In genomic region chr3:115658032-115658336, GRCh38 we compare ENCODE assay signal across 8 cellular contexts. TPM values are rescaled to one million over a fixed set of nuclear protein-coding genes. Genes with fewer than 3 reads are reported as not detected.
DNase-seq lines count a peak whose midpoint lies in the region; ATAC-seq and TF ChIP-seq lines count a peak whose summit lies in the region.

No MANE protein-coding gene starts in this region.

- H3K4me1 ChIP-seq in CD4-positive, CD25-positive, alpha-beta regulatory T cell (ENCODE audit: control insufficient read depth, insufficient read depth, low read length, poor library complexity, severe bottlenecking): peaks cover 20% of the 10 kb centered on the region
- peaks cover 6% of the 10 kb centered on the region for H3K4me1 ChIP-seq in effector memory CD4-positive, alpha-beta T cell (ENCODE audit: control insufficient read depth, insufficient read depth, low read length, poor library complexity, severe bottlenecking)

- H3K27me3 ChIP-seq in CD4-positive, CD25-positive, alpha-beta regulatory T cell (ENCODE audit: control insufficient read depth, insufficient read depth, low read length): no peaks in the 10 kb centered on the region
- no peaks in the 10 kb centered on the region for H3K27me3 ChIP-seq in MG63
- H3K27me3 ChIP-seq in effector memory CD4-positive, alpha-beta T cell (replicated peaks; ENCODE audit: control insufficient read depth, insufficient read depth, low read length, poor library complexity, severe bottlenecking): no peaks in the 10 kb centered on the region

- H3K4me3 Mint-ChIP-seq in CD4-positive, CD25-positive, alpha-beta regulatory T cell: peak overlapping the region; percentile 71 to 97 (median 91)
- peak overlapping the region; percentile 87 for H3K4me3 Mint-ChIP-seq in neural crest cell

- ATAC-seq in CD4-positive, CD25-positive, alpha-beta regulatory T cell (ENCODE audit: low read depth in 2 of 2): no peak

- H3K36me3 Mint-ChIP-seq in CD4-positive, CD25-positive, alpha-beta regulatory T cell: no peaks in the 10 kb centered on the region
- no peaks in the 10 kb centered on the region for H3K36me3 Mint-ChIP-seq in neural crest cell (ENCODE audit: low read depth)

- H3K36me3 ChIP-seq in CD4-positive, CD25-positive, alpha-beta regulatory T cell (ENCODE audit: control insufficient read depth, insufficient read depth, low read length): no peaks in the 10 kb centered on the region
- no peaks in the 10 kb centered on the region for H3K36me3 ChIP-seq in MG63
- H3K36me3 ChIP-seq in effector memory CD4-positive, alpha-beta T cell (ENCODE audit: control insufficient read depth, insufficient read depth, low read length): no peaks in the 10 kb centered on the region

- H3K9me3 ChIP-seq in CD4-positive, CD25-positive, alpha-beta regulatory T cell (ENCODE audit: control insufficient read depth in 2 of 2, low read length in 2 of 2): no peaks in the 10 kb centered on the region
- H3K9me3 ChIP-seq in MG63: no peaks in the 10 kb centered on the region
- H3K9me3 ChIP-seq in effector memory CD4-positive, alpha-beta T cell (ENCODE audit: control insufficient read depth, low read length): no peaks in the 10 kb centered on the region

- peaks cover 6 to 26% (median 13%) of the 10 kb centered on the region in 4 donors for H3K4me1 Mint-ChIP-seq in CD4-positive, CD25-positive, alpha-beta regulatory T cell
- H3K4me1 Mint-ChIP-seq in neural crest cell: peaks cover 80% of the 10 kb centered on the region

- H3K9me3 Mint-ChIP-seq in CD4-positive, CD25-positive, alpha-beta regulatory T cell: no peaks in the 10 kb centered on the region
- H3K9me3 Mint-ChIP-seq in neural crest cell: no peaks in the 10 kb centered on the region

- peak overlapping the region; percentile 96 to 100 (median 97) for H3K27ac Mint-ChIP-seq in CD4-positive, CD25-positive, alpha-beta regulatory T cell
- peak overlapping the region; percentile 100 for H3K27ac Mint-ChIP-seq in neural crest cell (ENCODE audit: unreplicated experiment)

- peaks cover 24% of the 10 kb centered on the region for H3K27me3 Mint-ChIP-seq in CD4-positive, CD25-positive, alpha-beta regulatory T cell
- no peaks in the 10 kb centered on the region for H3K27me3 Mint-ChIP-seq in neural crest cell (ENCODE audit: low read depth)

- peak overlapping the region; percentile 82 for H3K4me3 ChIP-seq in CD4-positive, CD25-positive, alpha-beta regulatory T cell (ENCODE audit: low read depth, low read length)
- H3K4me3 ChIP-seq in MG63: peak overlapping the region; percentile 62
- peak overlapping the region; percentile 78 for H3K4me3 ChIP-seq in effector memory CD4-positive, alpha-beta T cell (ENCODE audit: insufficient read depth, low read depth, low read length, poor library complexity, severe bottlenecking)

- H3K27ac ChIP-seq in CD4-positive, CD25-positive, alpha-beta regulatory T cell (ENCODE audit: insufficient read depth, low read length, poor library complexity, severe bottlenecking): peak overlapping the region; percentile 70
- peak overlapping the region; percentile 71 for H3K27ac ChIP-seq in effector memory CD4-positive, alpha-beta T cell (ENCODE audit: insufficient read depth, low read length, poor library complexity, severe bottlenecking)

- no peak for DNase-seq in CD4-positive, CD25-positive, alpha-beta regulatory T cell
- DNase-seq in MG63 (no peak), neural crest cell (ENCODE audit: low read depth, low spot score) (no peak), NCI-H187 (lab: John Stamatoyannopoulos, UW) (no peak), NCI-H82 (lab: John Stamatoyannopoulos, UW) (no peak), D341Med (ENCODE audit: low spot score) (no peak)
- DNase-seq in effector memory CD4-positive, alpha-beta T cell: no peak
- no peak for DNase-seq in stimulated activated CD4-positive, alpha-beta T cell treated with anti-CD3 and anti-CD28 coated beads, Interleukin-1b, Interleukin-23, amount 100 ng/mL, for 48 hours

- TF ChIP-seq CTCF in neural crest cell (conservative IDR thresholded peaks at IDR 0.05): no peak

RNA-seq across cellular contexts. Expression of gene GAP43, which starts 34.7 kb away (rescaled TPM):
- not detected for total RNA-seq in CD4-positive, CD25-positive, alpha-beta regulatory T cell
- not detected for polyA plus RNA-seq in CD4-positive, CD25-positive, alpha-beta regulatory T cell
- total RNA-seq in MG63 (2014; rRNA removed; shearing (Covaris generic); ENCODE audit: low replicate concordance): not detected in 2 replicates
- 41.8 and 42.9 TPM in 2 replicates for total RNA-seq in neural crest cell

Comparison
In these comparisons a context has a peak if more than half of its experiments do, and no peak if none do; other contexts are left out.
1. RNA of gene GAP43, which starts 34.7 kb away (total RNA-seq): 41.8 to 42.9 TPM in neural crest cell; not detected in CD4-positive, CD25-positive, alpha-beta regulatory T cell (single experiment) and not detected in MG63; every median in the first group is over 10 times any median in the second.
2. Peak in every context shown above with its lines, with median percentiles within 50 percentile points of each other: H3K4me3 ChIP-seq.